1 cellular context compared by ENCODE assay signal in the genomic region with DNA sequence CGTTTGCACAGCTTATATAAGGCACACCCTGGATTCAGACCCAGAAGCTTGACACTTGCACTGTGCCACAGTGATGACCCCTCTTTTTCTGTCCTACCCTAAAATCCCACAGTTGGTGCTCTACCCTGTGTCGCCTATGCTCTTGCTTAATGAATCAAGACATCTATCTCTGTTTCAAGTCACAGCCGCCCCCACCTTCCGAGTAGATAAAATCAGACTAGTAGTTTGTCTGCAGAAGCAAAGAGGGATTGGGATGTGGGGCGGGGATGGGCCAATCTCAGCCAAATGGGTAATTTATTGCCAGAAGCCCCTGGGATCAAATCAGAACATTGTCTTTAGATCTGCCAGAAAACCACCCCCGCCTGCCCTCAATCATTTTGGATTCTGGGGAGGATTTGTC.
TF ChIP-seq lines count a peak whose summit lies in the region.

No MANE protein-coding gene starts in this region.

TF ChIP-seq in SK-N-SH, 30 proteins besides CTCF, POLR2A, EP300 and RAD21 (continued from another document):
- TF ChIP-seq, protein P1, sequence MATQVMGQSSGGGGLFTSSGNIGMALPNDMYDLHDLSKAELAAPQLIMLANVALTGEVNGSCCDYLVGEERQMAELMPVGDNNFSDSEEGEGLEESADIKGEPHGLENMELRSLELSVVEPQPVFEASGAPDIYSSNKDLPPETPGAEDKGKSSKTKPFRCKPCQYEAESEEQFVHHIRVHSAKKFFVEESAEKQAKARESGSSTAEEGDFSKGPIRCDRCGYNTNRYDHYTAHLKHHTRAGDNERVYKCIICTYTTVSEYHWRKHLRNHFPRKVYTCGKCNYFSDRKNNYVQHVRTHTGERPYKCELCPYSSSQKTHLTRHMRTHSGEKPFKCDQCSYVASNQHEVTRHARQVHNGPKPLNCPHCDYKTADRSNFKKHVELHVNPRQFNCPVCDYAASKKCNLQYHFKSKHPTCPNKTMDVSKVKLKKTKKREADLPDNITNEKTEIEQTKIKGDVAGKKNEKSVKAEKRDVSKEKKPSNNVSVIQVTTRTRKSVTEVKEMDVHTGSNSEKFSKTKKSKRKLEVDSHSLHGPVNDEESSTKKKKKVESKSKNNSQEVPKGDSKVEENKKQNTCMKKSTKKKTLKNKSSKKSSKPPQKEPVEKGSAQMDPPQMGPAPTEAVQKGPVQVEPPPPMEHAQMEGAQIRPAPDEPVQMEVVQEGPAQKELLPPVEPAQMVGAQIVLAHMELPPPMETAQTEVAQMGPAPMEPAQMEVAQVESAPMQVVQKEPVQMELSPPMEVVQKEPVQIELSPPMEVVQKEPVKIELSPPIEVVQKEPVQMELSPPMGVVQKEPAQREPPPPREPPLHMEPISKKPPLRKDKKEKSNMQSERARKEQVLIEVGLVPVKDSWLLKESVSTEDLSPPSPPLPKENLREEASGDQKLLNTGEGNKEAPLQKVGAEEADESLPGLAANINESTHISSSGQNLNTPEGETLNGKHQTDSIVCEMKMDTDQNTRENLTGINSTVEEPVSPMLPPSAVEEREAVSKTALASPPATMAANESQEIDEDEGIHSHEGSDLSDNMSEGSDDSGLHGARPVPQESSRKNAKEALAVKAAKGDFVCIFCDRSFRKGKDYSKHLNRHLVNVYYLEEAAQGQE (IDR thresholded peaks at IDR 0.05; ENCODE audit: low read depth, low read length) = no peak
